Comparison of ENCODE assay signal across 11 cellular contexts in the genomic region with DNA sequence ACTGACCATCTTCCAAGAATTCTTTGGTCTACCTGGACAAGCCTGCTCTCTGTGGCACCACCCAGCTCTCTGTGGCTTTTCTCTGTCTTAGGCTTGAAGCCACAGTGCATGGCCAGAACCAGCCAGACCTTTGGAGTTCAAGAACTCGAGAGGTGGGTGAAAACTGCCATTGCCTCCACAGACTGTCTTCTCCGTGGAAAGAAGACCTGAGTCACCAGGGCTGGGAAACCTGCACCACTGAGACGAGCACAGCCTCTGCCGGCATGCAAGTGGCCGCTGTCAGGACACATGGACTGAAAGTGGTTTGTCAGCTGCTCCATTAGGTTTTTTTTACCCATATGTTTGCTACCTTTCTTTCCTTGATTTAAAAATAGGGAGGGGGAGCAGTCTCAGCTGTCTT.
DNase-seq lines count a peak whose midpoint lies in the region; ATAC-seq, FAIRE-seq and TF ChIP-seq lines count a peak whose summit lies in the region.
"Had no signal": no experiment of that assay in that cellular context is flagged by ENCODE, and none has a peak within 500 bp of the region (broad histone marks: within the 10 kb centered on the region; RNA-seq: fewer than 3 reads in every experiment).

No MANE protein-coding gene starts in this region.

- 93% methylated on average over 3 of the region's 5 CpGs for WGBS in HepG2 (ENCODE audit: low lambda C conversion rate)

- no peaks in the 10 kb centered on the region for H3K9me3 Mint-ChIP-seq in chondrocyte (ENCODE audit: low read depth)
- H3K9me3 Mint-ChIP-seq: GM23338 had no signal

- TF ChIP-seq CTCF in HEK293 (tag by site-specific recombination; IDR thresholded peaks at IDR 0.05) (no peak), chondrocyte (IDR thresholded peaks at IDR 0.05) (no peak), HepG2 (CRISPR knock-in tag; IDR thresholded peaks at IDR 0.05) (no peak)

- H3K9me3 ChIP-seq in HEK293 (ENCODE audit: control insufficient read depth, insufficient read depth, low read depth, low read length), result no peaks in the 10 kb centered on the region
- H3K9me3 ChIP-seq in HepG2 (ENCODE audit: low read length), result no peaks in the 10 kb centered on the region
- H3K9me3 ChIP-seq in stomach smooth muscle (ENCODE audit: control insufficient read depth in 2 of 2, low read length in 2 of 2), result no peaks in the 10 kb centered on the region

- H3K4me2 ChIP-seq in HepG2 (ENCODE audit: low read depth, low read length), result no peak overlapping the region
- H3K4me2 ChIP-seq: GM23338 had no signal

- no TSS peak for BruUV-seq in HepG2 (replicated peaks; lab: Mats Ljungman, UMichigan)

- peak overlapping the region; percentile 51 for H3K27ac Mint-ChIP-seq in chondrocyte (ENCODE audit: unreplicated experiment)
- H3K27ac Mint-ChIP-seq: GM23338 had no signal

- H3K4me1 Mint-ChIP-seq in chondrocyte (ENCODE audit: low read depth), result peaks cover 28% of the 10 kb centered on the region

- H3K36me3 ChIP-seq in HEK293 (ENCODE audit: control insufficient read depth in 2 of 2, insufficient read depth in 1 of 2, low read length in 2 of 2), result no peaks in the 10 kb centered on the region
- H3K36me3 ChIP-seq in HepG2 (replicated peaks in 1 of 2; ENCODE audit: control insufficient read depth in 1 of 2, insufficient read depth in 2 of 2, low read length in 2 of 2), result no peaks in the 10 kb centered on the region
- H3K36me3 ChIP-seq in stomach smooth muscle (ENCODE audit: control insufficient read depth in 2 of 2, insufficient read depth in 2 of 2, low read length in 2 of 2), result no peaks in the 10 kb centered on the region

- no peak for TF ChIP-seq RAD21 in HepG2 (CRISPR knock-in tag; IDR thresholded peaks at IDR 0.05)

- intact Hi-C loops in HepG2 (cut with micrococcal nuclease; ENCODE audit: unreplicated experiment), result no loop called here

- H3K9ac ChIP-seq in HepG2 (ENCODE audit: insufficient read depth, low read depth, low read length), result peak overlapping the region; percentile 29; the same call in 1 of the 2 replicates
- peak overlapping the region; percentile 12 to 47 for H3K9ac ChIP-seq in stomach smooth muscle (ENCODE audit: low read length in 2 of 2)

- H2AFZ ChIP-seq in HepG2 (ENCODE audit: low read length), result no peak overlapping the region
- H2AFZ ChIP-seq: GM23338 had no signal

- ATAC-seq in HepG2, result peak; percentile 10

- no peak overlapping the region for H3K4me3 Mint-ChIP-seq in chondrocyte (ENCODE audit: unreplicated experiment)
- H3K4me3 Mint-ChIP-seq: GM23338 had no signal

- TF ChIP-seq EP300 in HepG2 (IDR thresholded peaks at IDR 0.05; ENCODE audit: low read depth in 2 of 2, low read length in 2 of 2) (no peak), HepG2 (CRISPR knock-in tag; IDR thresholded peaks at IDR 0.05; ENCODE audit: borderline replicate concordance) (no peak)

- in situ Hi-C loops in HepG2 (cut with HindIII; ENCODE audit: extremely low pct_ligation_motif_present, low pct_unique_long_range_greater_than_20kb) (loop anchor here (5.0 kb wide), 1 partner anchor 83 kb away; no protein-coding TSS in a partner anchor), G401 (cut with HindIII; ENCODE audit: low sequenced_read_pairs) (no loop called here)

- FAIRE-seq in HepG2 (lab: Jason Lieb, UNC), result no peak

- no peak for TF ChIP-seq POLR2A in HepG2 (IDR thresholded peaks at IDR 0.05; ENCODE audit: insufficient read depth in 1 of 2, low read depth in 2 of 2, low read length in 2 of 2)

- POLR2A ChIA-PET in HEK293 (lab: Yijun Ruan, JAX), result no interaction called here
- POLR2A ChIA-PET in HepG2 (lab: Yijun Ruan, JAX), result interaction anchor here (0.6 to 1.8 kb wide), 4 partner anchors 12 to 83 kb away, joined by 3 to 5 read pairs (median 4); a partner anchor contains a TSS

- no peaks in the 10 kb centered on the region for H3K79me2 ChIP-seq in HepG2 (ENCODE audit: insufficient read depth, low read length)

- H3K4me1 ChIP-seq in HEK293 (ENCODE audit: control insufficient read depth, insufficient read depth, low read length), result 0 out of 2 replicates have a peak, but pooled peaks cover 2% of the 10 kb centered on the region
- H3K4me1 ChIP-seq in HepG2 (ENCODE audit: insufficient read depth, low read length), result peaks cover 42% of the 10 kb centered on the region
- peaks cover 20% of the 10 kb centered on the region for H3K4me1 ChIP-seq in stomach smooth muscle (ENCODE audit: control insufficient read depth, insufficient read depth, low read length)

- H3K27ac ChIP-seq in HEK293 (ENCODE audit: extremely low read depth, low read depth, low read length) (peak overlapping the region; percentile 17; the same call in 1 of the 2 replicates), HepG2 (ENCODE audit: extremely low read length, insufficient read depth, low read length) (peak overlapping the region; percentile 73), stomach smooth muscle (ENCODE audit: low read length) (peak overlapping the region; percentile 88)

- no peak overlapping the region for H3K4me3 ChIP-seq in HEK293 (ENCODE audit: low read depth, low read length)
- no peak overlapping the region for H3K4me3 ChIP-seq in HepG2 (replicated peaks in 1 of 3; ENCODE audit: insufficient read depth in 1 of 3, low read depth in 2 of 3, low read length in 3 of 3)
- peak overlapping the region in 1 of 2 donors; percentile 49 for H3K4me3 ChIP-seq in stomach smooth muscle (ENCODE audit: low read length in 2 of 2)
- H3K4me3 ChIP-seq: GM23338 had no signal

- H4K20me1 ChIP-seq in HepG2 (ENCODE audit: insufficient read depth, low read length), result no peaks in the 10 kb centered on the region

- no peaks in the 10 kb centered on the region for H3K36me3 Mint-ChIP-seq in chondrocyte (ENCODE audit: low read depth)

- CTCF ChIA-PET in HEK293 (lab: Yijun Ruan, JAX), result interaction anchor here (1.2 kb wide), 1 partner anchor 18 kb away, joined by 4 read pairs; no protein-coding TSS in a partner anchor
- CTCF ChIA-PET in HepG2 (lab: Yijun Ruan, JAX; ENCODE audit: low intra/inter-chr PET ratio, low total read pairs), result interaction anchor here (1.7 kb wide), 1 partner anchor 83 kb away, joined by 7 read pairs; no protein-coding TSS in a partner anchor

- no peaks in the 10 kb centered on the region for H3K27me3 Mint-ChIP-seq in chondrocyte (ENCODE audit: low read depth)

- DNase-seq in chondrocyte (ENCODE audit: low spot score) (no peak), HepG2 (ENCODE audit: low spot score) (no peak), NCI-H748 treated with DMSO at 0.1 percent for 48 hours (lab: John Stamatoyannopoulos, UW) (no peak), G401 (ENCODE audit: low spot score) (no peak), COR-L47 (lab: John Stamatoyannopoulos, UW) (no peak), ecto neural progenitor cell (ENCODE audit: low spot score) (no peak)
- DNase-seq: activated CD4-positive, CD25-positive, alpha-beta regulatory T cell treated with anti-CD3 and anti-CD28 coated beads, Interleukin-2, amount 50 U/mL, for 72 hours; DND-41 had no signal

- H3K27me3 ChIP-seq in HepG2 (ENCODE audit: control insufficient read depth in 1 of 2, insufficient read depth in 2 of 2, low read length in 2 of 2), result no peaks in the 10 kb centered on the region
- no peaks in the 10 kb centered on the region for H3K27me3 ChIP-seq in stomach smooth muscle (ENCODE audit: control insufficient read depth in 1 of 2, insufficient read depth in 2 of 2, low read length in 2 of 2)

TF ChIP-seq in HEK293, 187 proteins besides CTCF, POLR2A, EP300 and RAD21:
- 0 out of 2 replicates have a peak, but pooled peaks have one; percentile 29 for TF ChIP-seq ZNF223 (tag by site-specific recombination; IDR thresholded peaks at IDR 0.05)
- TF ChIP-seq FEZF1 (tag by site-specific recombination; IDR thresholded peaks at IDR 0.05), result peak; percentile 85
- TF ChIP-seq ZNF169 (tag by site-specific recombination; IDR thresholded peaks at IDR 0.05), result no peak

TF ChIP-seq in HepG2, 621 proteins besides CTCF, POLR2A, EP300 and RAD21:
- TF ChIP-seq ZSCAN30 (CRISPR knock-in tag; IDR thresholded peaks at IDR 0.05), result no peak
- no peak for TF ChIP-seq NCOA5 (CRISPR knock-in tag; IDR thresholded peaks at IDR 0.05)
- peak; percentile 2; the same call in 1 of the 2 replicates for TF ChIP-seq TGIF2 (CRISPR knock-in tag; IDR thresholded peaks at IDR 0.05)
- TF ChIP-seq NKX3-1 (CRISPR knock-in tag; IDR thresholded peaks at IDR 0.05), result no peak
- 0 out of 2 replicates have a peak, but pooled peaks have one; percentile 11 for TF ChIP-seq SALL2 (CRISPR knock-in tag; IDR thresholded peaks at IDR 0.05)

Comparison
In these comparisons a context has a peak if more than half of its experiments do, and no peak if none do; other contexts are left out.
1. H3K27ac ChIP-seq: peak in every context shown above with its lines; median percentile 88 in stomach smooth muscle; 73 in HepG2; 17 in HEK293.